Comparison of ENCODE assay signal across 1 cellular context in the genomic region with DNA sequence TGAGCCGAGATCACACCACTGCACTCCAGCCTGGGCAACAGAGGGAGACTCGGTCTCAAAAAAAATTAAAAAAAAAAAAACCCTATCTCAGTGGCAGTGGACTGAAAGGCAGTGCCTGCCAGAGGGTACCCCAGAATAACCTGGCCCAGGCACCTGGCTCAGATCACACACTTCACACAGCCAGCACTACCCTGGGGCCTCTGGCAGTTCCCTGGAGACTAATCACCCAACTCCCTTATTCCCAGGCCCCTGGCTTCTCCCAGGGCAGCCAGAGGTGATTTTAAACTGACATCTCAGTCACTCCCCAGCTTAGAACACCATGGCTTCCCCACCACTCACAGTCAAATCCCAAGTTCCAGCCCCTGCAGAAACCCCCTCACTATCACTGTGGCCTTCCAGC.
TF ChIP-seq lines count a peak whose summit lies in the region.

No MANE protein-coding gene starts in this region.

TF ChIP-seq in K562, 482 proteins besides CTCF, POLR2A, EP300 and RAD21:
- TF ChIP-seq GATAD2A (IDR thresholded peaks at IDR 0.05): no peak
- no peak for TF ChIP-seq HEY1 (CRISPR knock-in tag; IDR thresholded peaks at IDR 0.05; ENCODE audit: borderline replicate concordance)
- TF ChIP-seq SMARCB1 (IDR thresholded peaks at IDR 0.05; ENCODE audit: insufficient read length, low read depth): no peak
- no peak for TF ChIP-seq PYGO2 (tag; IDR thresholded peaks at IDR 0.05)
- no peak for TF ChIP-seq ZNF395 (CRISPR knock-in tag; IDR thresholded peaks at IDR 0.05)
